ENCODE assay signal across 21 cellular contexts in the genomic region with DNA sequence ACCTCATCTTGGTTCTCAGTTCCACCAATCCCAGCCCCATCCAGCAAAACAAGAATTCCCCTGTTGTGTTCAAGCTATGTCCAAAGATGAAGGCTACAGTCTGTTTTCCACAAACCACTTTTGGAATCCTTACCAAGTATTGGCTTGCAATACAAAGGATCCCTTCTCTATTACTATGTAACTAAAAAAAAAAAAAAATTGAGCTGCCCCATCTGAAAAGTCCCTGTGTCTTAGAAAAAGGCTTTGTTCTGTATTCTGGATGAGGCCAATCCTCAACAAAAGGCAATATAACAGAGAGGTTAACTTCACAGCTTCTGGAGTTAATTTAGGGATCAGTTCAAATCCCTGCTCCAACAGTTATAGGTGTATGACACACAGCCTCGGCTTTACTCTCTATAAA.
"Had no signal": no experiment of that assay in that cellular context is flagged by ENCODE, and none has a peak within 500 bp of the region (broad histone marks: within the 10 kb centered on the region; RNA-seq: fewer than 3 reads in every experiment).

No MANE protein-coding gene starts in this region.

- H3K4me3 Mint-ChIP-seq: activated B cell treated with CpG ODN at 0.5 μM for 24 hours; activated CD4-positive, alpha-beta memory T cell treated with anti-CD3 and anti-CD28 coated beads for 36 hours; central memory CD8-positive, alpha-beta T cell; endodermal cell; naive thymus-derived CD8-positive, alpha-beta T cell; T-helper 2 cell treated with Interferon-gamma antibody and Interleukin-4, amounts not matched to agents 5 μg/mL and 100 μg/mL, for 36 hours had no signal

- H3K4me1 Mint-ChIP-seq: activated B cell treated with CpG ODN at 0.5 μM for 24 hours; central memory CD8-positive, alpha-beta T cell had no signal

- H3K27ac ChIP-seq: brain microvascular endothelial cell, colonic mucosa, heart left ventricle, left lung, stomach, thoracic aorta had no signal

- H3K4me3 ChIP-seq: colonic mucosa, heart left ventricle, left lung, stomach, thoracic aorta had no signal

- H3K4me1 ChIP-seq: colonic mucosa had no signal

- DNase-seq: activated B cell treated with CpG ODN at 0.5 μM for 24 hours; activated CD4-positive, alpha-beta T cell treated with anti-CD3 and anti-CD28 coated beads for 4 hours; activated naive CD4-positive, alpha-beta T cell; activated T-cell treated with anti-CD3 and anti-CD28 coated beads for 4 hours; aorta; brain microvascular endothelial cell; colonic mucosa; endodermal cell; foreskin keratinocyte; heart left ventricle; left lung; naive thymus-derived CD8-positive, alpha-beta T cell; nucleus accumbens; posterior cingulate gyrus; retina; stomach; SW 1271 had no signal

- H3K27me3 ChIP-seq: colonic mucosa, foreskin keratinocyte, heart left ventricle, left lung, stomach had no signal

- H3K9me3 Mint-ChIP-seq: activated B cell treated with CpG ODN at 0.5 μM for 24 hours; activated CD4-positive, alpha-beta memory T cell treated with anti-CD3 and anti-CD28 coated beads for 36 hours; central memory CD8-positive, alpha-beta T cell; T-helper 2 cell treated with Interferon-gamma antibody and Interleukin-4, amounts not matched to agents 5 μg/mL and 100 μg/mL, for 36 hours had no signal

- H3K9me3 ChIP-seq: colonic mucosa, heart left ventricle, left lung, stomach, thoracic aorta had no signal

- H3K36me3 Mint-ChIP-seq: activated CD4-positive, alpha-beta memory T cell treated with anti-CD3 and anti-CD28 coated beads for 36 hours; naive thymus-derived CD8-positive, alpha-beta T cell had no signal

- H3K27ac Mint-ChIP-seq: activated B cell treated with CpG ODN at 0.5 μM for 24 hours; activated CD4-positive, alpha-beta memory T cell treated with anti-CD3 and anti-CD28 coated beads for 36 hours; endodermal cell; naive thymus-derived CD8-positive, alpha-beta T cell; T-helper 2 cell treated with Interferon-gamma antibody and Interleukin-4, amounts not matched to agents 5 μg/mL and 100 μg/mL, for 36 hours had no signal

- H3K36me3 ChIP-seq: brain microvascular endothelial cell, colonic mucosa, heart left ventricle, left lung, stomach, thoracic aorta had no signal

- ATAC-seq: heart left ventricle; left lung; naive thymus-derived CD8-positive, alpha-beta T cell had no signal
